ENCODE assay signal across 8 cellular contexts in genomic region chr9:131707677-131708612, GRCh38. TPM values are rescaled to one million over a fixed set of nuclear protein-coding genes. Genes with fewer than 3 reads are reported as not detected.
DNase-seq lines count a peak whose midpoint lies in the region; ATAC-seq, FAIRE-seq and TF ChIP-seq lines count a peak whose summit lies in the region.

No MANE protein-coding gene starts in this region.

- peak overlapping the region; percentile 57 for H3K9ac ChIP-seq in endothelial cell of umbilical vein (replicated peaks; ENCODE audit: extremely low read depth, insufficient read depth, low read length)

- peak overlapping the region; percentile 84 for H3K27ac ChIP-seq in endothelial cell of umbilical vein (ENCODE audit: insufficient read depth, low read depth, low read length)

- H3K36me3 Mint-ChIP-seq in nephron progenitor cell (ENCODE audit: low read depth): no peaks in the 10 kb centered on the region

- TSS peak; percentile 21 for BruUV-seq in endothelial cell of umbilical vein (replicated peaks; lab: Mats Ljungman, UMichigan)

- H3K27me3 Mint-ChIP-seq in nephron progenitor cell (ENCODE audit: low read depth, poor library complexity): no peaks in the 10 kb centered on the region

- no peaks in the 10 kb centered on the region for H3K9me3 ChIP-seq in endothelial cell of umbilical vein (replicated peaks; ENCODE audit: control insufficient read depth, insufficient read depth, low read length)

- peaks cover 51% of the 10 kb centered on the region for H3K4me1 Mint-ChIP-seq in nephron progenitor cell

- POLR2A ChIA-PET in endothelial cell of umbilical vein (lab: Charles Lee): no interaction called here

- no peaks in the 10 kb centered on the region for H4K20me1 ChIP-seq in endothelial cell of umbilical vein (replicated peaks; ENCODE audit: control insufficient read depth, extremely low read depth, insufficient read depth, low read length)

- dilution Hi-C loops in endothelial cell of umbilical vein (cut with MboI; ENCODE audit: extremely low pct_ligation_motif_present, low sequenced_read_pairs): no loop called here

- H3K27ac Mint-ChIP-seq in nephron progenitor cell: peak overlapping the region; percentile 59

- no peak for TF ChIP-seq POLR2A in endothelial cell of umbilical vein (IDR thresholded peaks at IDR 0.05; ENCODE audit: low read depth, low read length)

- H3K79me2 ChIP-seq in endothelial cell of umbilical vein (ENCODE audit: control insufficient read depth, insufficient read depth, low read length): peaks cover 90% of the 10 kb centered on the region

- H3K9me3 Mint-ChIP-seq in nephron progenitor cell: no peaks in the 10 kb centered on the region

- H2AFZ ChIP-seq in endothelial cell of umbilical vein (ENCODE audit: low read depth, low read length): no peak overlapping the region

- peaks cover 39% of the 10 kb centered on the region for H3K4me1 ChIP-seq in endothelial cell of umbilical vein (ENCODE audit: control insufficient read depth, extremely low read depth, insufficient read depth, low read length)

- H3K27me3 ChIP-seq in endothelial cell of umbilical vein (ENCODE audit: control insufficient read depth in 2 of 2, insufficient read depth in 2 of 2, low read length in 2 of 2): no peaks in the 10 kb centered on the region

- peak; percentile 96 for ATAC-seq in Right ventricle myocardium inferior
- no peak for ATAC-seq in GM21529 (IDR thresholded peaks at IDR 0.05; ENCODE audit: unreplicated experiment)

- H3K4me3 Mint-ChIP-seq in nephron progenitor cell: no peak overlapping the region

- H3K4me2 ChIP-seq in endothelial cell of umbilical vein (ENCODE audit: insufficient read depth, low read length): peak overlapping the region; percentile 58

- CTCF ChIA-PET in endothelial cell of umbilical vein (lab: Charles Lee): interaction anchor here (1.1 to 2.4 kb wide), 4 partner anchors 13 to 50 kb away, joined by 3 to 12 read pairs (median 4); partner anchors contain the start of gene RAPGEF1

- no peak for TF ChIP-seq CTCF in endothelial cell of umbilical vein (IDR thresholded peaks at IDR 0.05; ENCODE audit: extremely low read depth in 1 of 2, insufficient read depth in 1 of 2, low read depth in 1 of 2, low read length in 2 of 2)
- no peak for TF ChIP-seq CTCF in nephron progenitor cell (IDR thresholded peaks at IDR 0.05)

- H3K4me3 ChIP-seq in endothelial cell of umbilical vein (replicated peaks in 1 of 3; ENCODE audit: insufficient read depth in 1 of 3, low read depth in 1 of 3, low read length in 3 of 3): peak overlapping the region in 1 of 3 experiments; percentile 6

- no peaks in the 10 kb centered on the region for H3K9me1 ChIP-seq in endothelial cell of umbilical vein (replicated peaks; ENCODE audit: control insufficient read depth, extremely low read depth, insufficient read depth, low read length)

- peak; percentile 85 for DNase-seq in Right ventricle myocardium inferior (ENCODE audit: missing footprints)
- DNase-seq in cardiac septum (ENCODE audit: low spot score): no peak
- DNase-seq in SIG-M5 treated with dmso at 0.1 percent for 504 hours (lab: John Stamatoyannopoulos, UW; ENCODE audit: unreplicated experiment): peak; percentile 82
- peak; percentile 76 for DNase-seq in endothelial cell of umbilical vein (ENCODE audit: low read depth, low spot score)
- DNase-seq in nephron progenitor cell: no peak
- DNase-seq in COR-L47 (lab: John Stamatoyannopoulos, UW): no peak
- DNase-seq in occipital lobe (lab: John Stamatoyannopoulos, UW): no peak

- no peaks in the 10 kb centered on the region for H3K36me3 ChIP-seq in endothelial cell of umbilical vein (ENCODE audit: control insufficient read depth in 2 of 2, extremely low read depth in 1 of 2, insufficient read depth in 2 of 2, low read length in 2 of 2)

- intact Hi-C loops in Right ventricle myocardium inferior (cut with DNase I): loop anchor here (5.0 kb wide), 1 partner anchor 36 kb away; no protein-coding TSS in a partner anchor
- intact Hi-C loops in cardiac septum (cut with DNase I): loop anchor here (2.0 kb wide), 1 partner anchor 33 kb away; no protein-coding TSS in a partner anchor
- intact Hi-C loops in endothelial cell of umbilical vein (cut with micrococcal nuclease): no loop called here

- FAIRE-seq in endothelial cell of umbilical vein (lab: Jason Lieb, UNC): peak; percentile 77

TF ChIP-seq in endothelial cell of umbilical vein, 7 proteins besides CTCF, POLR2A, EP300 and RAD21:
- TF ChIP-seq FOS (IDR thresholded peaks at IDR 0.05; ENCODE audit: borderline replicate concordance, insufficient read depth, low read length) (peak; percentile 63), EZH2 (IDR thresholded peaks at IDR 0.05; ENCODE audit: borderline replicate concordance, low read depth, low read length, severe bottlenecking) (no peak), MYC (IDR thresholded peaks at IDR 0.05; ENCODE audit: low read depth, low read length) (no peak), POLR2AphosphoS5 (IDR thresholded peaks at IDR 0.05; ENCODE audit: insufficient read depth, low read depth, low read length) (no peak), JUN (IDR thresholded peaks at IDR 0.05; ENCODE audit: borderline replicate concordance, insufficient read depth, insufficient read length, low read depth) (no peak), GATA2 (IDR thresholded peaks at IDR 0.05; ENCODE audit: insufficient read depth, insufficient read length, low read depth, low read length) (no peak)
- TF ChIP-seq, protein P1, sequence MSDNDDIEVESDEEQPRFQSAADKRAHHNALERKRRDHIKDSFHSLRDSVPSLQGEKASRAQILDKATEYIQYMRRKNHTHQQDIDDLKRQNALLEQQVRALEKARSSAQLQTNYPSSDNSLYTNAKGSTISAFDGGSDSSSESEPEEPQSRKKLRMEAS (IDR thresholded peaks at IDR 0.05; ENCODE audit: insufficient read depth, insufficient read length): no peak

RNA-seq across cellular contexts. Expression of gene RAPGEF1, which starts 31.9 kb away (rescaled TPM):
- total RNA-seq in Right ventricle myocardium inferior (125 TPM), cardiac septum (115 TPM), endothelial cell of umbilical vein (124 TPM in 2 replicates), occipital lobe (26.2 TPM)
- 50.0 and 53.3 TPM in 2 replicates for polyA plus RNA-seq in endothelial cell of umbilical vein
- polyA plus RNA-seq in endothelial cell of umbilical vein (2011; cell fraction: cytosol; rRNA removed): 51.0 and 57.8 TPM in 2 replicates
- 75.3 and 79.7 TPM in 2 replicates for polyA plus RNA-seq in endothelial cell of umbilical vein (2011; cell fraction: nucleus; rRNA removed)
- polyA plus RNA-seq in endothelial cell of umbilical vein (2012): 72.5 and 82.9 TPM in 2 replicates
- 50.3 and 57.7 TPM in 2 replicates for polyA minus RNA-seq in endothelial cell of umbilical vein
- 17.2 TPM for polyA minus RNA-seq in endothelial cell of umbilical vein (2011; cell fraction: cytosol; rRNA and poly(A)+ RNA removed)
- 35.9 and 37.0 TPM in 2 replicates for polyA minus RNA-seq in endothelial cell of umbilical vein (2011; cell fraction: nucleus; rRNA and poly(A)+ RNA removed)

Comparison
In these comparisons a context has a peak if more than half of its experiments do, and no peak if none do; other contexts are left out.
1. DNase-seq: peak in Right ventricle myocardium inferior (single experiment), SIG-M5 treated with dmso at 0.1 percent for 504 hours (single experiment) and endothelial cell of umbilical vein (single experiment); none in cardiac septum (single experiment), nephron progenitor cell (single experiment), COR-L47 (single experiment) and occipital lobe (single experiment).